38 cellular contexts compared by ENCODE assay signal in the genomic region with DNA sequence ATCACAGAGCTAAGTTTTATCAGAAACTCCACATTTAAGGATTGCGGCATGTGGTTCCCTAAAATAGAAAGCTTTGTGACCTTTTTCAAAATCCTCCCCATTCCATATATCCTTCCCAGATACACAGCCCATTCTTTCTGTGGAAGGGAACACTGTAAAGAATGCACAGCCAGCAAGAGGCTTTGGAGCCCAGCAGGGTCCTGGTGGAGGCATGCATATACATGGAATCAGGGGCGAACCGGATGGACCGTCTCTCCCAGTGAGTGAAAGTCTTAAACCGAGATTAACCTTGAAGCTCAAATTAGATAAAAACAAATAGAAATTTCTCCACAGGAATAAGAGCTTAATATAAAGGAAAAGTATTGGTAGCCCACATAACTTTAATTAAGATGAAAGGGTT.
"Had no signal": no experiment of that assay in that cellular context is flagged by ENCODE, and none has a peak within 500 bp of the region (broad histone marks: within the 10 kb centered on the region; RNA-seq: fewer than 3 reads in every experiment).

No MANE protein-coding gene starts in this region.

- DNase-seq: activated CD4-positive, alpha-beta T cell treated with anti-CD3 and anti-CD28 coated beads for 36 hours; activated CD4-positive, alpha-beta T cell treated with anti-CD3 and anti-CD28 coated beads, Interleukin-2, amount 50 U/mL, for 48 hours; activated CD4-positive, CD25-positive, alpha-beta regulatory T cell; activated CD8-positive, alpha-beta memory T cell treated with anti-CD3 and anti-CD28 coated beads for 24 hours; activated CD8-positive, alpha-beta memory T cell treated with anti-CD3 and anti-CD28 coated beads, Interleukin-2, amount 50 U/mL, for 4 hours; activated effector memory CD4-positive, alpha-beta T cell treated with anti-CD3 and anti-CD28 coated beads, Interleukin-2, amount 50 U/mL, for 16 hours; activated naive CD4-positive, alpha-beta T cell treated with anti-CD3 and anti-CD28 coated beads for 36 hours; activated naive CD8-positive, alpha-beta T cell treated with anti-CD3 and anti-CD28 coated beads for 36 hours; activated T-cell treated with anti-CD3 and anti-CD28 coated beads, Interleukin-2, amount 50 U/mL, for 1 hour; adrenal gland; aorta; body of pancreas; dermis blood vessel endothelial cell; effector CD4-positive, alpha-beta T cell; glutamatergic neuron; kidney glomerular epithelial cell; lower lobe of right lung; mesenchymal stem cell; mucosa of descending colon; nucleus accumbens; pancreas; sigmoid colon; small intestine; stimulated activated CD4-positive, alpha-beta T cell treated with anti-CD3 and anti-CD28 coated beads, Interleukin-4, amount 100 ng/mL, for 24 hours; T-cell had no signal

- H3K4me3 Mint-ChIP-seq: activated CD4-positive, alpha-beta T cell treated with anti-CD3 and anti-CD28 coated beads for 36 hours; activated naive CD4-positive, alpha-beta T cell treated with anti-CD3 and anti-CD28 coated beads for 36 hours; activated naive CD8-positive, alpha-beta T cell treated with anti-CD3 and anti-CD28 coated beads for 36 hours; activated T-helper 1 cell treated with anti-CD3 and anti-CD28 coated beads, Interleukin-12 subunit alpha, Interleukin-12 subunit beta, Interleukin-2, Interleukin-4 antibody, amounts not matched to agents 30 ng/mL and 10 ng/mL and 1 ng/mL, durations not matched to agents 14 hours and 24 hours and 36 hours; nephron; stimulated activated effector memory CD8-positive, alpha-beta T cell treated with anti-CD3 and anti-CD28 coated beads, Interleukin-12 subunit alpha, Interleukin-12 subunit beta, amount 100 ng/mL, for 72 hours; stimulated activated naive CD8-positive, alpha-beta T cell treated with anti-CD3 and anti-CD28 coated beads, Interleukin-15, Interleukin-2, amounts not matched to agents 100 ng/mL and 50 ng/mL, for 24 hours; T-cell; T-helper 2 cell treated with Interferon-gamma antibody and Interleukin-4, amounts not matched to agents 5 μg/mL and 100 μg/mL, for 36 hours; type B pancreatic cell had no signal

- H3K27me3 Mint-ChIP-seq: type B pancreatic cell had no signal

- H3K36me3 Mint-ChIP-seq: activated naive CD8-positive, alpha-beta T cell treated with anti-CD3 and anti-CD28 coated beads for 36 hours; stimulated activated effector memory CD8-positive, alpha-beta T cell treated with anti-CD3 and anti-CD28 coated beads, Interleukin-12 subunit alpha, Interleukin-12 subunit beta, amount 100 ng/mL, for 72 hours; T-cell; type B pancreatic cell had no signal

- H3K4me3 ChIP-seq: adrenal gland, body of pancreas, hepatocyte, lower lobe of right lung, mucosa of descending colon, pancreas, psoas muscle, sigmoid colon, thoracic aorta, vagina had no signal

- H3K27ac ChIP-seq: adrenal gland, body of pancreas, hepatocyte, lower lobe of right lung, pancreas, psoas muscle, sigmoid colon, thoracic aorta, vagina had no signal

- FAIRE-seq: colon, frontal cortex, pancreas, small intestine had no signal

- H3K4me1 ChIP-seq: adrenal gland, body of pancreas, lower lobe of right lung, pancreas, psoas muscle, sigmoid colon, vagina had no signal

- H2AFZ ChIP-seq: hepatocyte had no signal

- H3K9me3 ChIP-seq: adrenal gland, body of pancreas, lower lobe of right lung, mucosa of descending colon, pancreas, psoas muscle, sigmoid colon, thoracic aorta, vagina had no signal

- H3K27me3 ChIP-seq: adrenal gland, body of pancreas, hepatocyte, pancreas, sigmoid colon, vagina had no signal

- H3K4me2 ChIP-seq: hepatocyte had no signal

- H3K4me1 Mint-ChIP-seq: activated CD4-positive, alpha-beta T cell treated with anti-CD3 and anti-CD28 coated beads for 36 hours; activated naive CD8-positive, alpha-beta T cell treated with anti-CD3 and anti-CD28 coated beads for 36 hours; nephron; stimulated activated effector memory CD8-positive, alpha-beta T cell treated with anti-CD3 and anti-CD28 coated beads, Interleukin-12 subunit alpha, Interleukin-12 subunit beta, amount 100 ng/mL, for 72 hours; T-cell had no signal

- H3K9me3 Mint-ChIP-seq: activated naive CD4-positive, alpha-beta T cell treated with anti-CD3 and anti-CD28 coated beads for 36 hours; activated naive CD8-positive, alpha-beta T cell treated with anti-CD3 and anti-CD28 coated beads for 36 hours; activated T-helper 1 cell treated with anti-CD3 and anti-CD28 coated beads, Interleukin-12 subunit alpha, Interleukin-12 subunit beta, Interleukin-2, Interleukin-4 antibody, amounts not matched to agents 30 ng/mL and 10 ng/mL and 1 ng/mL, durations not matched to agents 14 hours and 24 hours and 36 hours; nephron; stimulated activated effector memory CD8-positive, alpha-beta T cell treated with anti-CD3 and anti-CD28 coated beads, Interleukin-12 subunit alpha, Interleukin-12 subunit beta, amount 100 ng/mL, for 72 hours; stimulated activated naive CD8-positive, alpha-beta T cell treated with anti-CD3 and anti-CD28 coated beads, Interleukin-15, Interleukin-2, amounts not matched to agents 100 ng/mL and 50 ng/mL, for 24 hours; T-cell; T-helper 2 cell treated with Interferon-gamma antibody and Interleukin-4, amounts not matched to agents 5 μg/mL and 100 μg/mL, for 36 hours; type B pancreatic cell had no signal

- H3K36me3 ChIP-seq: adrenal gland, lower lobe of right lung, pancreas, sigmoid colon, thoracic aorta, vagina had no signal

- ATAC-seq: activated CD4-positive, alpha-beta T cell treated with anti-CD3 and anti-CD28 coated beads for 36 hours; body of pancreas; left lobe of liver; lower lobe of right lung; mucosa of descending colon; pancreas; psoas muscle; stimulated activated effector memory CD8-positive, alpha-beta T cell treated with anti-CD3 and anti-CD28 coated beads, Interleukin-12 subunit alpha, Interleukin-12 subunit beta, amount 100 ng/mL, for 72 hours; T-cell had no signal

- H3K79me2 ChIP-seq: hepatocyte had no signal

- H3K27ac Mint-ChIP-seq: activated CD4-positive, alpha-beta T cell treated with anti-CD3 and anti-CD28 coated beads for 36 hours; activated naive CD4-positive, alpha-beta T cell treated with anti-CD3 and anti-CD28 coated beads for 36 hours; activated naive CD8-positive, alpha-beta T cell treated with anti-CD3 and anti-CD28 coated beads for 36 hours; activated T-helper 1 cell treated with anti-CD3 and anti-CD28 coated beads, Interleukin-12 subunit alpha, Interleukin-12 subunit beta, Interleukin-2, Interleukin-4 antibody, amounts not matched to agents 30 ng/mL and 10 ng/mL and 1 ng/mL, durations not matched to agents 14 hours and 24 hours and 36 hours; nephron; stimulated activated effector memory CD8-positive, alpha-beta T cell treated with anti-CD3 and anti-CD28 coated beads, Interleukin-12 subunit alpha, Interleukin-12 subunit beta, amount 100 ng/mL, for 72 hours; stimulated activated naive CD8-positive, alpha-beta T cell treated with anti-CD3 and anti-CD28 coated beads, Interleukin-15, Interleukin-2, amounts not matched to agents 100 ng/mL and 50 ng/mL, for 24 hours; T-cell; T-helper 2 cell treated with Interferon-gamma antibody and Interleukin-4, amounts not matched to agents 5 μg/mL and 100 μg/mL, for 36 hours; type B pancreatic cell had no signal
